In the genomic region with DNA sequence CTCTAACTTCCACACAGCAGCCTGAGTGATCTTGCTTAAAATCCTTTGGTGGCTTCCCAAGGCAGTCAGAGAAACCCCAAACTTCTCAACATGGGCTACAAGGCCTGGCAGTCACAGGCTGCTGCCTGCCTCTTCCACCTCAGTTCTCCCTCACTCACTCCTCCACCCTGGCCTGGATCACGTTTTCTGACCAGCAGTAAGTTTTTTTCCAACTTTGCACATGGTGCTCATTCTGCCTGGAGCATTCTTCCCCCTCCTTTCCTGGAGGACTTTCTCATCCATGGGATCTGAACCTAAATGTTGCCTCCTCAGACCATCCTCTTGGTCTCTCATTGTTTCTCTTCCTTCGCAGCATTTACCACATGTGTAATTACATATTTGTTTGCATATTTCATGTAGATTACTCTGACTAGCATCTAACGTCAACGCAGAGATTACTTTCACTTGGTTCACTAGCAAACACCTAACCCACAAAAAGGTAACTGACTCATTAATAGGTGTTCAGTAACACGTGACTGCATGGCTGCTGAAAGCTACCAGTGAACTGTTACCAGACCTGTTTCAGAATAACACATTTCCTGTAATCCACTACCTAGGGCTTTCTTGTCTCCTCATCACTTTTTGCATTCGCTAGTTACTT, we compare ENCODE assay signal across 8 cellular contexts. TPM values are rescaled to one million over a fixed set of nuclear protein-coding genes. Genes with fewer than 3 reads are reported as not detected.
A peak's percentile ranks its signal among the peaks of the same experiment; 100 is the strongest.
DNase-seq lines count a peak whose midpoint lies in the region; ATAC-seq and TF ChIP-seq lines count a peak whose summit lies in the region.

No MANE protein-coding gene starts in this region.

- intact Hi-C loops in prostate gland (cut with DNase I) = no loop called here

- peak; percentile 52 to 67 (median 60) for DNase-seq in immature natural killer cell
- no peak for DNase-seq in omental fat pad (ENCODE audit: low spot score)
- DNase-seq in midbrain (lab: John Stamatoyannopoulos, UW) = no peak
- DNase-seq in HuH-7 (ENCODE audit: low spot score) = no peak
- DNase-seq in prostate gland (ENCODE audit: low spot score) = no peak

- no peak for TF ChIP-seq POLR2A in prostate gland (IDR thresholded peaks at IDR 0.05)

- peaks cover 2% of the 10 kb centered on the region for H3K4me1 ChIP-seq in prostate gland (replicated peaks)

- peaks cover 0 to 24% (median 10%) of the 10 kb centered on the region in 3 donors for H3K36me3 Mint-ChIP-seq in immature natural killer cell

- WGBS in prostate gland = 85% methylated on average over 6 of the region's 6 CpGs

- peak overlapping the region; percentile 58 to 76 (median 68) for H3K4me3 Mint-ChIP-seq in immature natural killer cell

- no peak for TF ChIP-seq CTCF in omental fat pad (IDR thresholded peaks at IDR 0.05)
- no peak for TF ChIP-seq CTCF in prostate gland (IDR thresholded peaks at IDR 0.05)

- H3K36me3 ChIP-seq in prostate gland = no peaks in the 10 kb centered on the region

- H3K27ac ChIP-seq in prostate gland = no peak overlapping the region

- peak; percentile 71 for ATAC-seq in GM19025 (IDR thresholded peaks at IDR 0.05; ENCODE audit: low read depth, unreplicated experiment)
- peak; percentile 57 for ATAC-seq in HG02943 (IDR thresholded peaks at IDR 0.05; ENCODE audit: low read depth, unreplicated experiment)
- ATAC-seq in activated CD4-positive, CD25-positive, alpha-beta regulatory T cell treated with anti-CD3 and anti-CD28 coated beads, Interleukin-2, amount 50 U/mL, for 24 hours = peak; percentile 95 to 97
- ATAC-seq in omental fat pad (ENCODE audit: low FRiP score) = no peak

- no peaks in the 10 kb centered on the region for H3K27me3 ChIP-seq in prostate gland (replicated peaks; ENCODE audit: insufficient read depth)

- no peak overlapping the region for H3K4me3 ChIP-seq in prostate gland

- peaks cover 82 to 96% of the 10 kb centered on the region in 2 donors for H3K4me1 Mint-ChIP-seq in immature natural killer cell

- H3K27me3 Mint-ChIP-seq in immature natural killer cell (ENCODE audit: low read depth in 3 of 3) = peaks cover 0 to 13% (median 3%) of the 10 kb centered on the region in 3 donors

- no peaks in the 10 kb centered on the region for H3K9me3 Mint-ChIP-seq in immature natural killer cell

- H3K27ac Mint-ChIP-seq in immature natural killer cell = peak overlapping the region; percentile 89 to 94 (median 91)

- no peaks in the 10 kb centered on the region for H3K9me3 ChIP-seq in prostate gland

RNA-seq across cellular contexts. Expression of gene GNA13, which starts 17.1 kb away (rescaled TPM):
- 10 to 100 TPM; 40.0 to 58.3 (median 51.7) TPM for polyA plus RNA-seq in immature natural killer cell
- total RNA-seq in omental fat pad (10 to 100 TPM; 48.8 to 92.5 (median 63.3) TPM), prostate gland (10 to 100 TPM; 35.0 to 68.4 TPM)

Comparison
In these comparisons a context has a peak if more than half of its experiments do, and no peak if none do; other contexts are left out.
1. DNase-seq: peak in immature natural killer cell (3 of 3); none in omental fat pad (single experiment), midbrain (single experiment), HuH-7 (single experiment) and prostate gland (single experiment).